8 cellular contexts compared by ENCODE assay signal in genomic region chr3:30605706-30606300, GRCh38. TPM values are rescaled to one million over a fixed set of nuclear protein-coding genes. Genes with fewer than 3 reads are reported as not detected.
DNase-seq lines count a peak whose midpoint lies in the region; ATAC-seq and TF ChIP-seq lines count a peak whose summit lies in the region.

No MANE protein-coding gene starts in this region.

- 0 out of 2 replicates have a peak, but pooled peaks cover 7% of the 10 kb centered on the region for H3F3A ChIP-seq in PC-9 (ENCODE audit: insufficient read depth, low read depth)

- CTCF ChIA-PET in CD4-positive, alpha-beta T cell (lab: Charles Lee): interaction anchor here (0.8 to 3.6 kb wide), 7 partner anchors 9 to 286 kb away, joined by 3 to 13 read pairs (median 4); no protein-coding TSS in a partner anchor
- CTCF ChIA-PET in PC-9 (lab: Charles Lee): no interaction called here

- peak overlapping the region; percentile 81 for H2AFZ ChIP-seq in PC-9

- peak overlapping the region; percentile 91 for H3K27ac ChIP-seq in CD4-positive, alpha-beta T cell (ENCODE audit: low read depth, low read length)
- H3K27ac ChIP-seq in PC-9: peak overlapping the region; percentile 67
- peak overlapping the region; percentile 99 for H3K27ac ChIP-seq in neutrophil

- peak overlapping the region; percentile 96 for H3K27ac Mint-ChIP-seq in CD4-positive, alpha-beta T cell

- H3K27me3 Mint-ChIP-seq in CD4-positive, alpha-beta T cell: no peaks in the 10 kb centered on the region

- ATAC-seq in CD4-positive, alpha-beta T cell (ENCODE audit: poor library complexity): no peak
- ATAC-seq in GM19463 (IDR thresholded peaks at IDR 0.05; ENCODE audit: unreplicated experiment): no peak

- H3K9me3 Mint-ChIP-seq in CD4-positive, alpha-beta T cell: no peaks in the 10 kb centered on the region

- H3K79me2 ChIP-seq in PC-9 (ENCODE audit: low read depth): peaks cover 34% of the 10 kb centered on the region

- peaks cover 57% of the 10 kb centered on the region for H3K36me3 Mint-ChIP-seq in CD4-positive, alpha-beta T cell (ENCODE audit: low read depth)

- POLR2A ChIA-PET in CD4-positive, alpha-beta T cell (lab: Charles Lee): interaction anchor here (0.6 to 8.9 kb wide), 23 partner anchors 8 to 272 kb away, joined by 3 to 176 read pairs (median 5); no protein-coding TSS in a partner anchor
- POLR2A ChIA-PET in PC-9 (lab: Charles Lee; ENCODE audit: unreplicated experiment): interaction anchor here (0.5 to 0.7 kb wide), 4 partner anchors 95 to 1376 kb away, joined by 3 to 7 read pairs (median 6); partner anchors contain the start of gene ZNF860

- peak overlapping the region; percentile 99 for H3K4me3 Mint-ChIP-seq in CD4-positive, alpha-beta T cell

- peaks cover 62% of the 10 kb centered on the region for H3K4me1 Mint-ChIP-seq in CD4-positive, alpha-beta T cell (ENCODE audit: low read depth)

- intact Hi-C loops in CD4-positive, alpha-beta T cell (cut with DNase I, micrococcal nuclease): loop anchor here (1.0 to 10.0 kb wide), 5 partner anchors 8 to 491 kb away; no protein-coding TSS in a partner anchor
- intact Hi-C loops in PC-9 (cut with micrococcal nuclease; ENCODE audit: unreplicated experiment): loop anchor here (1.0 to 5.0 kb wide), 5 partner anchors 53 to 301 kb away; no protein-coding TSS in a partner anchor

- H3K9me3 ChIP-seq in CD4-positive, alpha-beta T cell (ENCODE audit: control insufficient read depth, low read length): no peaks in the 10 kb centered on the region
- no peaks in the 10 kb centered on the region for H3K9me3 ChIP-seq in PC-9 (ENCODE audit: insufficient read depth, low read depth)
- H3K9me3 ChIP-seq in neutrophil: no peaks in the 10 kb centered on the region

- H3K4me1 ChIP-seq in PC-9 (replicated peaks; ENCODE audit: insufficient read depth): peaks cover 24% of the 10 kb centered on the region
- peaks cover 69 to 71% of the 10 kb centered on the region in 2 experiments for H3K4me1 ChIP-seq in neutrophil (ENCODE audit: control insufficient read depth in 1 of 2, insufficient read depth in 1 of 2, low read depth in 1 of 2, low read length in 1 of 2)

- no peaks in the 10 kb centered on the region for H3K9me2 ChIP-seq in PC-9 (ENCODE audit: insufficient read depth)

- H3K36me3 ChIP-seq in PC-9 (ENCODE audit: low read depth): no peaks in the 10 kb centered on the region
- no peaks in the 10 kb centered on the region for H3K36me3 ChIP-seq in neutrophil

- TSS peak; percentile 33 for BruUV-seq in PC-9 (replicated peaks; lab: Mats Ljungman, UMichigan)

- no peaks in the 10 kb centered on the region for H3K27me3 ChIP-seq in CD4-positive, alpha-beta T cell (ENCODE audit: control insufficient read depth, insufficient read depth, low read length)
- H3K27me3 ChIP-seq in PC-9 (ENCODE audit: insufficient read depth, low read depth) (no peaks in the 10 kb centered on the region), neutrophil (no peaks in the 10 kb centered on the region)

- DNase-seq in CD4-positive, alpha-beta T cell: no peak
- DNase-seq in PC-9 (no peak), epithelial cell of proximal tubule (ENCODE audit: low read depth) (no peak), CD1c-positive myeloid dendritic cell (ENCODE audit: extremely low spot score) (no peak), DMS 273 treated with DMSO at 0.1 percent for 48 hours (lab: John Stamatoyannopoulos, UW) (no peak), T-helper 9 cell (no peak)

- no peak for TF ChIP-seq CTCF in CD4-positive, alpha-beta T cell (IDR thresholded peaks at IDR 0.05)
- TF ChIP-seq CTCF in PC-9 (conservative IDR thresholded peaks at IDR 0.05) (no peak), epithelial cell of proximal tubule (conservative IDR thresholded peaks at IDR 0.05; ENCODE audit: low read depth, low read length) (no peak), neutrophil (IDR thresholded peaks at IDR 0.05) (no peak)

- peak overlapping the region; percentile 80; the same call in 1 of the 2 replicates for H3K4me3 ChIP-seq in PC-9
- H3K4me3 ChIP-seq in epithelial cell of proximal tubule (ENCODE audit: low read depth, low read length): peak overlapping the region; percentile 86
- peak overlapping the region; percentile 78 to 94 for H3K4me3 ChIP-seq in neutrophil (ENCODE audit: low read depth in 1 of 2, low read length in 1 of 2)

- no peaks in the 10 kb centered on the region for H4K20me1 ChIP-seq in PC-9 (ENCODE audit: insufficient read depth)

- H3K4me2 ChIP-seq in PC-9: peak overlapping the region; percentile 82

RNA-seq across cellular contexts. Expression of gene TGFBR2, which starts 0.6 kb away (rescaled TPM):
- 100 to 1,000 TPM; 203 to 205 TPM for total RNA-seq in CD4-positive, alpha-beta T cell
- 26.4 and 33.6 TPM in 2 replicates for total RNA-seq in PC-9 (2021)
- total RNA-seq in epithelial cell of proximal tubule: 53.4 and 55.7 TPM in 2 replicates
